2 cellular contexts compared by ENCODE assay signal in the genomic region with DNA sequence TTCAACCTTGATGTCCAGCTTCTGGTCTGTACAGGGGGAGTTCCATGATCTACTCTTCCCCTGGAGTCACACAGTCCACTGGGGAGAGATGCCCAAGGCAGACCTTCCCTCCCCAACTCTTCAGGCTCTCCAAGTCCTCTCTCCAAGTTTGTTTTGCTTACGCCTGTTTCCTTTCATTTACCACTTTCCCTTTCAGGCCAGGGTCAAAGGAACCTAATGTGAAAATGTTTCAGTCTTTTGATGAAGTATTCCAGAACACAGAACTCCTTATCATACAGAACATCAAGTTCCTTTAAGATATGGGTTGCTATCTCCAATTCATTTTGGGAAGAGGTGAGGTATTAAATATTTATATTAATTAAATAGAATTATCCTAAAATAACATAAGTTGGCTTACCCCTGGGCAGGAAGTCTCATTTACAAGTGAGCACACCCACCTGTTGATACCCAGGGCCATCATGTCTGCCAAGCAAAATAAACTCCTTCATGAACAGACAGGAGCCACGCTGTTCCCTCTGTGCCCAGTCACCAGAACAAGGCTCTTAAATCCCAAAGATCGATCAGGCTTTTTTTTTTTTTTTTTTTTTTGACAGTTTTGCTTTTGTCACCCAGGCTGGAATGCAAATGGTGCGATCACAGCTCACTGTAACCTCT.
TF ChIP-seq lines count a peak whose summit lies in the region.

No MANE protein-coding gene starts in this region.

TF ChIP-seq in HEK293, 187 proteins besides CTCF, POLR2A, EP300 and RAD21:
- TF ChIP-seq ZNF664 (tag by site-specific recombination; IDR thresholded peaks at IDR 0.05) (no peak), ZNF777 (tag by site-specific recombination; IDR thresholded peaks at IDR 0.05; ENCODE audit: borderline replicate concordance) (no peak), ZNF791 (tag by site-specific recombination; IDR thresholded peaks at IDR 0.05) (no peak), ZIC2 (tag by site-specific recombination; IDR thresholded peaks at IDR 0.05) (no peak), PRDM1 (tag by site-specific recombination; IDR thresholded peaks at IDR 0.05) (0 out of 2 replicates have a peak, but pooled peaks have one; percentile 20), SCRT2 (tag by site-specific recombination; IDR thresholded peaks at IDR 0.05) (peak; percentile 90), ZBTB44 (tag by site-specific recombination; IDR thresholded peaks at IDR 0.05) (no peak), ZNF2 (tag by site-specific recombination; IDR thresholded peaks at IDR 0.05) (no peak), SP2 (tag by site-specific recombination; IDR thresholded peaks at IDR 0.05) (no peak), ZNF548 (tag by site-specific recombination; IDR thresholded peaks at IDR 0.05) (no peak), ZNF37A (tag by site-specific recombination; IDR thresholded peaks at IDR 0.05) (no peak), SCRT1 (tag by site-specific recombination; IDR thresholded peaks at IDR 0.05; ENCODE audit: borderline replicate concordance) (peak; percentile 91)
- TF ChIP-seq, protein P1, sequence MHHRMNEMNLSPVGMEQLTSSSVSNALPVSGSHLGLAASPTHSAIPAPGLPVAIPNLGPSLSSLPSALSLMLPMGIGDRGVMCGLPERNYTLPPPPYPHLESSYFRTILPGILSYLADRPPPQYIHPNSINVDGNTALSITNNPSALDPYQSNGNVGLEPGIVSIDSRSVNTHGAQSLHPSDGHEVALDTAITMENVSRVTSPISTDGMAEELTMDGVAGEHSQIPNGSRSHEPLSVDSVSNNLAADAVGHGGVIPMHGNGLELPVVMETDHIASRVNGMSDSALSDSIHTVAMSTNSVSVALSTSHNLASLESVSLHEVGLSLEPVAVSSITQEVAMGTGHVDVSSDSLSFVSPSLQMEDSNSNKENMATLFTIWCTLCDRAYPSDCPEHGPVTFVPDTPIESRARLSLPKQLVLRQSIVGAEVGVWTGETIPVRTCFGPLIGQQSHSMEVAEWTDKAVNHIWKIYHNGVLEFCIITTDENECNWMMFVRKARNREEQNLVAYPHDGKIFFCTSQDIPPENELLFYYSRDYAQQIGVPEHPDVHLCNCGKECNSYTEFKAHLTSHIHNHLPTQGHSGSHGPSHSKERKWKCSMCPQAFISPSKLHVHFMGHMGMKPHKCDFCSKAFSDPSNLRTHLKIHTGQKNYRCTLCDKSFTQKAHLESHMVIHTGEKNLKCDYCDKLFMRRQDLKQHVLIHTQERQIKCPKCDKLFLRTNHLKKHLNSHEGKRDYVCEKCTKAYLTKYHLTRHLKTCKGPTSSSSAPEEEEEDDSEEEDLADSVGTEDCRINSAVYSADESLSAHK (tag by site-specific recombination; IDR thresholded peaks at IDR 0.05), result no peak
TF ChIP-seq in HEK293: peak in this region for 3.

TF ChIP-seq in endothelial cell of umbilical vein, 7 proteins besides CTCF, POLR2A, EP300 and RAD21:
- TF ChIP-seq FOS (IDR thresholded peaks at IDR 0.05; ENCODE audit: borderline replicate concordance, insufficient read depth, low read length) (no peak), POLR2AphosphoS5 (IDR thresholded peaks at IDR 0.05; ENCODE audit: insufficient read depth, low read depth, low read length) (no peak), JUN (IDR thresholded peaks at IDR 0.05; ENCODE audit: borderline replicate concordance, insufficient read depth, insufficient read length, low read depth) (no peak), GATA2 (IDR thresholded peaks at IDR 0.05; ENCODE audit: insufficient read depth, insufficient read length, low read depth, low read length) (no peak), MAX (IDR thresholded peaks at IDR 0.05; ENCODE audit: insufficient read depth, insufficient read length) (no peak), EZH2 (IDR thresholded peaks at IDR 0.05; ENCODE audit: borderline replicate concordance, low read depth, low read length, severe bottlenecking) (no peak), MYC (IDR thresholded peaks at IDR 0.05; ENCODE audit: low read depth, low read length) (no peak)
